Comparison of ENCODE assay signal across 8 cellular contexts in genomic region chr12:1531654-1532366, GRCh38.
DNase-seq lines count a peak whose midpoint lies in the region; ATAC-seq and TF ChIP-seq lines count a peak whose summit lies in the region.

No MANE protein-coding gene starts in this region.

- no peaks in the 10 kb centered on the region for H3K27me3 ChIP-seq in brain microvascular endothelial cell (replicated peaks)

- peaks cover 21 to 31% (median 27%) of the 10 kb centered on the region in 3 donors for H3K4me1 Mint-ChIP-seq in naive B cell

- no peaks in the 10 kb centered on the region for H3K36me3 ChIP-seq in brain microvascular endothelial cell (replicated peaks)

- ATAC-seq in naive B cell (ENCODE audit: low read depth in 2 of 2) (no peak), GM21786 (IDR thresholded peaks at IDR 0.05; ENCODE audit: unreplicated experiment) (no peak), GM21515 (IDR thresholded peaks at IDR 0.05; ENCODE audit: unreplicated experiment) (no peak)

- in situ Hi-C loops in brain microvascular endothelial cell (cut with HindIII; ENCODE audit: low pct_ligation_motif_present, low sequenced_read_pairs): no loop called here

- peaks cover 56 to 75% (median 72%) of the 10 kb centered on the region in 3 donors for H3K27me3 Mint-ChIP-seq in naive B cell

- H3K27ac ChIP-seq in brain microvascular endothelial cell: no peak overlapping the region

- peaks cover 6 to 7% of the 10 kb centered on the region in 2 donors for H3K36me3 Mint-ChIP-seq in naive B cell

- H3K27ac Mint-ChIP-seq in naive B cell: no peak overlapping the region

- DNase-seq in AG10803 (ENCODE audit: low read depth): no peak
- DNase-seq in GM20000 (ENCODE audit: low spot score): peak; percentile 64
- DNase-seq in brain microvascular endothelial cell: no peak
- DNase-seq in naive B cell: no peak
- DNase-seq in stimulated activated CD4-positive, alpha-beta T cell treated with anti-CD3 and anti-CD28 coated beads, Interleukin-1b, Interleukin-23, amount 100 ng/mL, for 48 hours: no peak
- DNase-seq in NCI-H1092 (lab: John Stamatoyannopoulos, UW): no peak

- peak overlapping the region; percentile 75 for H3K4me3 ChIP-seq in AG10803 (ENCODE audit: low read length)
- peak overlapping the region; percentile 61 for H3K4me3 ChIP-seq in brain microvascular endothelial cell (ENCODE audit: low read depth, low read length)

- no peak for TF ChIP-seq CTCF in AG10803 (conservative IDR thresholded peaks at IDR 0.05; ENCODE audit: low read length)
- TF ChIP-seq CTCF in GM20000 (IDR thresholded peaks at IDR 0.05; ENCODE audit: extremely low read depth, missing control alignments): no peak
- TF ChIP-seq CTCF in brain microvascular endothelial cell (IDR thresholded peaks at IDR 0.05; ENCODE audit: low read depth, low read length, missing control alignments): no peak

- H3K9me3 Mint-ChIP-seq in naive B cell: no peaks in the 10 kb centered on the region

- peak overlapping the region; percentile 60 to 90 (median 80) for H3K4me3 Mint-ChIP-seq in naive B cell
